In genomic region chr9:132993511-132993939, GRCh38 we compare ENCODE assay signal across 19 cellular contexts. TPM values are rescaled to one million over a fixed set of nuclear protein-coding genes. Genes with fewer than 3 reads are reported as not detected.
"Had no signal": no experiment of that assay in that cellular context is flagged by ENCODE, and none has a peak within 500 bp of the region (broad histone marks: within the 10 kb centered on the region; RNA-seq: fewer than 3 reads in every experiment).

No MANE protein-coding gene starts in this region.

- H3K27ac ChIP-seq: heart left ventricle, left ventricle myocardium inferior, parathyroid adenoma, thyroid gland, uterus had no signal

- FAIRE-seq: frontal cortex, islet of Langerhans had no signal

- DNase-seq: activated CD4-positive, alpha-beta memory T cell treated with anti-CD3 and anti-CD28 coated beads for 36 hours; activated CD4-positive, alpha-beta T cell treated with anti-CD3 and anti-CD28 coated beads for 1 hour; activated gamma-delta T cell; activated T-cell treated with anti-CD3 and anti-CD28 coated beads, Interleukin-2, amount 50 U/mL, for 48 hours; amygdala; cerebellar nuclear complex; dermis blood vessel endothelial cell; heart left ventricle; left ventricle myocardium inferior; retina; thyroid gland; uterus had no signal

- H3K27ac Mint-ChIP-seq: activated CD4-positive, alpha-beta memory T cell treated with anti-CD3 and anti-CD28 coated beads for 36 hours; activated naive CD8-positive, alpha-beta T cell had no signal

- H3K79me2 ChIP-seq: parathyroid adenoma had no signal

- H3K9me3 ChIP-seq: heart left ventricle, left ventricle myocardium inferior, thyroid gland, uterus had no signal

- H3K9ac ChIP-seq: parathyroid adenoma had no signal

- H3K4me1 ChIP-seq: heart left ventricle, left ventricle myocardium inferior, parathyroid adenoma, thyroid gland, uterus had no signal

- H3K4me3 ChIP-seq: heart left ventricle, left ventricle myocardium inferior, skin epidermis, thyroid gland, uterus had no signal

- H3K27me3 ChIP-seq: thyroid gland, uterus had no signal

- H3K4me3 Mint-ChIP-seq: activated CD4-positive, alpha-beta memory T cell treated with anti-CD3 and anti-CD28 coated beads for 36 hours; activated naive CD8-positive, alpha-beta T cell; brain had no signal

- H3K36me3 Mint-ChIP-seq: activated CD4-positive, alpha-beta memory T cell treated with anti-CD3 and anti-CD28 coated beads for 36 hours; activated naive CD8-positive, alpha-beta T cell; brain had no signal

- H2AFZ ChIP-seq: parathyroid adenoma had no signal

- H3K36me3 ChIP-seq: heart left ventricle, left ventricle myocardium inferior, thyroid gland, uterus had no signal

- ATAC-seq: heart left ventricle had no signal

RNA-seq across cellular contexts. Expression of gene GFI1B, which starts 15.0 kb away (rescaled TPM):
- total RNA-seq: activated CD4-positive, alpha-beta memory T cell treated with anti-CD3 and anti-CD28 coated beads for 36 hours; dermis blood vessel endothelial cell; T-helper 2 cell treated with Interferon-gamma antibody and Interleukin-4, amounts not matched to agents 100 ng/mL and 5 ng/mL, for 36 hours had no signal
